ENCODE assay signal across 20 cellular contexts in genomic region chr13:50999641-51000040, GRCh38.
DNase-seq lines count a peak whose midpoint lies in the region; FAIRE-seq and TF ChIP-seq lines count a peak whose summit lies in the region.
"Had no signal": no experiment of that assay in that cellular context is flagged by ENCODE, and none has a peak within 500 bp of the region (broad histone marks: within the 10 kb centered on the region; RNA-seq: fewer than 3 reads in every experiment).

No MANE protein-coding gene starts in this region.

- H2AFZ ChIP-seq in smooth muscle cell (ENCODE audit: low read depth): no peak overlapping the region

- H3K4me2 ChIP-seq in BLaER1 treated with 17β-estradiol and CSF1 and Interleukin-3, amounts not matched to agents 10 nM and 100 nM: peak overlapping the region in 9 of 11 experiments; percentile 1 to 61 (median 38); a peak in 14 of 22 replicates
- no peak overlapping the region for H3K4me2 ChIP-seq in smooth muscle cell
- H3K4me2 ChIP-seq: GM23338 had no signal

- peak; percentile 70 for FAIRE-seq in bronchial epithelial cell (lab: Jason Lieb, UNC)
- FAIRE-seq: D721Med, G401.6 had no signal

- WGBS in smooth muscle cell (ENCODE audit: low lambda C conversion rate): 90% methylated on average over 7 of the region's 7 CpGs

- intact Hi-C loops in activated T-helper 2 cell treated with anti-CD3 and anti-CD28 coated beads, Interferon-gamma antibody, Interleukin-2, Interleukin-4, amounts not matched to agents 10 μg/mL and 5 μg/mL and 100 μg/mL, durations not matched to agents 14 hours and 24 hours and 36 hours (cut with micrococcal nuclease): no loop called here

- no peaks in the 10 kb centered on the region for H3K27me3 ChIP-seq in BLaER1 treated with 17β-estradiol and CSF1 and Interleukin-3, amounts not matched to agents 10 nM and 100 nM
- H3K27me3 ChIP-seq in bronchial epithelial cell (ENCODE audit: control insufficient read depth, insufficient read depth, low read length): no peaks in the 10 kb centered on the region
- peaks cover 23% of the 10 kb centered on the region for H3K27me3 ChIP-seq in smooth muscle cell (ENCODE audit: low read depth)

- peaks cover 91% of the 10 kb centered on the region for H3K4me1 Mint-ChIP-seq in nephron
- no peaks in the 10 kb centered on the region for H3K4me1 Mint-ChIP-seq in activated T-helper 2 cell treated with anti-CD3 and anti-CD28 coated beads, Interferon-gamma antibody, Interleukin-2, Interleukin-4, amounts not matched to agents 10 μg/mL and 5 μg/mL and 100 μg/mL, durations not matched to agents 14 hours and 24 hours and 36 hours (ENCODE audit: low read depth)

- no peaks in the 10 kb centered on the region for H3K36me3 Mint-ChIP-seq in nephron (ENCODE audit: low read depth)
- H3K36me3 Mint-ChIP-seq in activated T-helper 2 cell treated with anti-CD3 and anti-CD28 coated beads, Interferon-gamma antibody, Interleukin-2, Interleukin-4, amounts not matched to agents 10 μg/mL and 5 μg/mL and 100 μg/mL, durations not matched to agents 14 hours and 24 hours and 36 hours (ENCODE audit: low read depth): no peaks in the 10 kb centered on the region

- H3K9ac ChIP-seq in BLaER1 treated with 17β-estradiol and CSF1 and Interleukin-3, amounts not matched to agents 10 nM and 100 nM: no peak overlapping the region; a peak in 1 of 22 replicates
- H3K9ac ChIP-seq in smooth muscle cell (ENCODE audit: low read depth): no peak overlapping the region

- no peaks in the 10 kb centered on the region for H3K9me3 Mint-ChIP-seq in nephron
- H3K9me3 Mint-ChIP-seq in activated T-helper 2 cell treated with anti-CD3 and anti-CD28 coated beads, Interferon-gamma antibody, Interleukin-2, Interleukin-4, amounts not matched to agents 10 μg/mL and 5 μg/mL and 100 μg/mL, durations not matched to agents 14 hours and 24 hours and 36 hours: no peaks in the 10 kb centered on the region
- H3K9me3 Mint-ChIP-seq: GM23338 had no signal

- no peak overlapping the region for H3K4me3 ChIP-seq in BLaER1 treated with 17β-estradiol and CSF1 and Interleukin-3, amounts not matched to agents 10 nM and 100 nM
- H3K4me3 ChIP-seq in bronchial epithelial cell (ENCODE audit: low read depth, low read length): no peak overlapping the region
- H3K4me3 ChIP-seq in smooth muscle cell: no peak overlapping the region
- H3K4me3 ChIP-seq: GM23338, SK-N-MC had no signal

- peaks cover 0 to 30% (median 22%) of the 10 kb centered on the region in 10 experiments; a peak in 14 of 20 replicates for H3K4me1 ChIP-seq in BLaER1 treated with 17β-estradiol and CSF1 and Interleukin-3, amounts not matched to agents 10 nM and 100 nM
- H3K4me1 ChIP-seq in smooth muscle cell (ENCODE audit: low read depth): no peaks in the 10 kb centered on the region

- H3K27me3 Mint-ChIP-seq in nephron (ENCODE audit: low read depth): no peaks in the 10 kb centered on the region
- H3K27me3 Mint-ChIP-seq in activated T-helper 2 cell treated with anti-CD3 and anti-CD28 coated beads, Interferon-gamma antibody, Interleukin-2, Interleukin-4, amounts not matched to agents 10 μg/mL and 5 μg/mL and 100 μg/mL, durations not matched to agents 14 hours and 24 hours and 36 hours (ENCODE audit: low read depth): peaks cover 13% of the 10 kb centered on the region

- H3K27ac ChIP-seq in BLaER1 treated with 17β-estradiol and CSF1 and Interleukin-3, amounts not matched to agents 10 nM and 100 nM: no peak overlapping the region
- no peak overlapping the region for H3K27ac ChIP-seq in smooth muscle cell (ENCODE audit: low read depth)
- H3K27ac ChIP-seq: C4-2B, SK-N-MC had no signal

- peak overlapping the region; percentile 71 to 89 (median 80) for H3K27ac Mint-ChIP-seq in nephron
- no peak overlapping the region for H3K27ac Mint-ChIP-seq in activated T-helper 2 cell treated with anti-CD3 and anti-CD28 coated beads, Interferon-gamma antibody, Interleukin-2, Interleukin-4, amounts not matched to agents 10 μg/mL and 5 μg/mL and 100 μg/mL, durations not matched to agents 14 hours and 24 hours and 36 hours
- H3K27ac Mint-ChIP-seq: GM23338 had no signal

- H3K9me3 ChIP-seq in BLaER1 treated with 17β-estradiol and CSF1 and Interleukin-3, amounts not matched to agents 10 nM and 100 nM (replicated peaks in 1 of 11): peaks cover 0 to 9% (median 0%) of the 10 kb centered on the region in 11 experiments; a peak in 3 of 22 replicates
- no peaks in the 10 kb centered on the region for H3K9me3 ChIP-seq in smooth muscle cell (replicated peaks; ENCODE audit: low read depth)

- DNase-seq in G401 (ENCODE audit: low spot score): peak; percentile 82
- no peak for DNase-seq in bronchial epithelial cell (ENCODE audit: low read depth)
- no peak for DNase-seq in NCI-H2196 treated with DMSO at 0.1 percent for 48 hours (lab: John Stamatoyannopoulos, UW; ENCODE audit: unreplicated experiment)
- DNase-seq in activated T-helper 2 cell treated with anti-CD3 and anti-CD28 coated beads, Interferon-gamma antibody, Interleukin-2, Interleukin-4, amounts not matched to agents 10 μg/mL and 5 μg/mL and 100 μg/mL, durations not matched to agents 14 hours and 24 hours and 36 hours (ENCODE audit: low spot score): no peak
- DNase-seq in smooth muscle cell (lab: John Stamatoyannopoulos, UW; ENCODE audit: unreplicated experiment): no peak
- DNase-seq: DND-41, Kasumi-1, NCI-H1105, NCI-H2081 treated with DMSO at 0.1 percent for 48 hours, NCI-H226, NCI-H526 treated with DMSO at 0.1 percent for 48 hours, OCI-M1, SHP77 had no signal

- in situ Hi-C loops in G401 (cut with HindIII; ENCODE audit: low sequenced_read_pairs): no loop called here

- H3K36me3 ChIP-seq in BLaER1 treated with 17β-estradiol and CSF1 and Interleukin-3, amounts not matched to agents 10 nM and 100 nM: no peaks in the 10 kb centered on the region
- H3K36me3 ChIP-seq in bronchial epithelial cell (ENCODE audit: control insufficient read depth, insufficient read depth, low read length) (no peaks in the 10 kb centered on the region), smooth muscle cell (ENCODE audit: low read depth) (no peaks in the 10 kb centered on the region)

- H3K4me3 Mint-ChIP-seq in nephron: no peak overlapping the region
- no peak overlapping the region for H3K4me3 Mint-ChIP-seq in activated T-helper 2 cell treated with anti-CD3 and anti-CD28 coated beads, Interferon-gamma antibody, Interleukin-2, Interleukin-4, amounts not matched to agents 10 μg/mL and 5 μg/mL and 100 μg/mL, durations not matched to agents 14 hours and 24 hours and 36 hours (ENCODE audit: low read depth)
- H3K4me3 Mint-ChIP-seq: GM23338 had no signal

- no peaks in the 10 kb centered on the region for H4K20me1 ChIP-seq in BLaER1 treated with 17β-estradiol and CSF1 and Interleukin-3, amounts not matched to agents 10 nM and 100 nM
- no peaks in the 10 kb centered on the region for H4K20me1 ChIP-seq in smooth muscle cell (ENCODE audit: low read depth)

- H3K79me2 ChIP-seq in smooth muscle cell (ENCODE audit: low read depth): no peaks in the 10 kb centered on the region

- TF ChIP-seq CTCF in bronchial epithelial cell (IDR thresholded peaks at IDR 0.05; ENCODE audit: insufficient read depth, low read length, severe bottlenecking) (no peak), nephron (IDR thresholded peaks at IDR 0.05; ENCODE audit: unreplicated experiment in 3 of 3) (no peak), smooth muscle cell (IDR thresholded peaks at IDR 0.05; ENCODE audit: borderline replicate concordance, insufficient read depth, poor library complexity, severe bottlenecking) (no peak)

- no peaks in the 10 kb centered on the region for H3F3A ChIP-seq in smooth muscle cell (ENCODE audit: low read depth)
